Comparison of ENCODE assay signal across 29 cellular contexts in the genomic region with DNA sequence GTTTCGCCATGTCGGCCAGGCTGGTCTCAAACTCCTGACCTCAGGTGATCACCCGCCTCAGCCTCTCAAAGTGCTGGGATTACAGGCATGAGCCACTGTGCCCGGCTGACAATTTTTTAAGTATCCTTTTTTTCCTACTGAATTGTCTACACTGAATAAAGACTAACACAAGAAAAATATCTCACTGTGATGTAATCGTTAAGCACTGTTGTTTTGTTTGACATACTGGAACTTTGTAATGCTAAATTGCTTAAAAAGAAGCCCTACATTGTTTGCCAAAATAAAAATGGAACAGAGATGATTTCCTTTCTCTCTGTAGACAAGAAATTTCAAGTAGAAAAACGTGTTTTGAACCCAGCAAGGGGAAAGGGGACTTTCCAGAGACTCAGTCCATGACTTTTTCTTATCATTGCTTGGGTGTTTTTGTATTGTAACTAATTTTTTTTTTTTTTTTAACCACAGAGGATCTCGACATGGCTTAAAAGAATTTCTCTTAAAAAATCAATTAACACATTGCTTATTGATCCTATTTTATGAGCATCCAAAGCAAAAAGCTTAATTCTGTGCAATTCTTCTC.
A peak's percentile ranks its signal among the peaks of the same experiment; 100 is the strongest.
DNase-seq lines count a peak whose midpoint lies in the region; ATAC-seq, FAIRE-seq and TF ChIP-seq lines count a peak whose summit lies in the region.
"Had no signal": no experiment of that assay in that cellular context is flagged by ENCODE, and none has a peak within 500 bp of the region (broad histone marks: within the 10 kb centered on the region; RNA-seq: fewer than 3 reads in every experiment).

No MANE protein-coding gene starts in this region.

- H3K4me1 Mint-ChIP-seq in activated CD4-positive, alpha-beta T cell treated with anti-CD3 and anti-CD28 coated beads for 36 hours: peaks cover 33% of the 10 kb centered on the region
- H3K4me1 Mint-ChIP-seq: central memory CD8-positive, alpha-beta T cell; mesothelial cell of epicardium had no signal

- H4K20me1 ChIP-seq in HepG2 (ENCODE audit: insufficient read depth, low read length) (no peaks in the 10 kb centered on the region), smooth muscle cell (ENCODE audit: low read depth) (no peaks in the 10 kb centered on the region)

- no peak for TF ChIP-seq EP300 in HepG2 (IDR thresholded peaks at IDR 0.05; ENCODE audit: low read depth in 2 of 2, low read length in 2 of 2)
- no peak for TF ChIP-seq EP300 in HepG2 (CRISPR knock-in tag; IDR thresholded peaks at IDR 0.05; ENCODE audit: borderline replicate concordance)

- H3K27me3 ChIP-seq in right lobe of liver: no peaks in the 10 kb centered on the region
- no peaks in the 10 kb centered on the region for H3K27me3 ChIP-seq in HepG2 (ENCODE audit: control insufficient read depth in 1 of 2, insufficient read depth in 2 of 2, low read length in 2 of 2)
- no peaks in the 10 kb centered on the region for H3K27me3 ChIP-seq in smooth muscle cell (ENCODE audit: low read depth)
- H3K27me3 ChIP-seq in left lung: no peaks in the 10 kb centered on the region
- H3K27me3 ChIP-seq: esophagus muscularis mucosa, transverse colon had no signal

- H2AFZ ChIP-seq in HepG2 (ENCODE audit: low read length): no peak overlapping the region
- H2AFZ ChIP-seq in smooth muscle cell (ENCODE audit: low read depth): peak overlapping the region; percentile 24

- peaks cover 5% of the 10 kb centered on the region for H3K36me3 Mint-ChIP-seq in activated CD4-positive, alpha-beta T cell treated with anti-CD3 and anti-CD28 coated beads for 36 hours (ENCODE audit: low read depth)
- H3K36me3 Mint-ChIP-seq: mesothelial cell of epicardium had no signal

- no peak overlapping the region for H3K4me3 ChIP-seq in right lobe of liver
- H3K4me3 ChIP-seq in HepG2 (replicated peaks in 1 of 3; ENCODE audit: insufficient read depth in 1 of 3, low read depth in 2 of 3, low read length in 3 of 3): no peak overlapping the region
- H3K4me3 ChIP-seq in cardiac fibroblast (replicated peaks in 1 of 2; ENCODE audit: low read depth in 2 of 2, low read length in 2 of 2): no peak overlapping the region
- H3K4me3 ChIP-seq in smooth muscle cell: no peak overlapping the region
- no peak overlapping the region for H3K4me3 ChIP-seq in left lung
- H3K4me3 ChIP-seq: esophagus muscularis mucosa, psoas muscle, transverse colon had no signal

- peaks cover 14% of the 10 kb centered on the region for H3K9me3 Mint-ChIP-seq in activated CD4-positive, alpha-beta T cell treated with anti-CD3 and anti-CD28 coated beads for 36 hours (ENCODE audit: low read depth)
- H3K9me3 Mint-ChIP-seq: HFFc6 had no signal

- WGBS in right lobe of liver (ENCODE audit: insufficient coverage, low coverage, low lambda C conversion rate, missing lambda C conversion rate): 48% methylated on average over 7 of the region's 7 CpGs
- WGBS in HepG2 (ENCODE audit: low lambda C conversion rate): 41% methylated on average over 7 of the region's 7 CpGs
- 68% methylated on average over 7 of the region's 7 CpGs for WGBS in smooth muscle cell (ENCODE audit: low lambda C conversion rate)

- DNase-seq in activated CD4-positive, alpha-beta T cell treated with anti-CD3 and anti-CD28 coated beads for 36 hours: no peak
- no peak for DNase-seq in activated CD4-positive, alpha-beta T cell treated with anti-CD3 and anti-CD28 coated beads for 4 hours
- DNase-seq in right lobe of liver: no peak
- DNase-seq in HepG2 (ENCODE audit: low spot score): no peak
- peak; percentile 25 to 38 for DNase-seq in cardiac fibroblast (ENCODE audit: low read depth in 2 of 2)
- DNase-seq in smooth muscle cell (lab: John Stamatoyannopoulos, UW; ENCODE audit: unreplicated experiment): no peak
- DNase-seq in left lung: no peak
- no peak for DNase-seq in T1000 (lab: John Stamatoyannopoulos, UW)
- DNase-seq: 8988T; activated naive CD8-positive, alpha-beta T cell treated with anti-CD3 and anti-CD28 coated beads, Interleukin-2, amount 10 ng/mL, durations not matched to agents 7 days and 5 days; dermis blood vessel endothelial cell; DMS 273 treated with DMSO at 0.1 percent for 48 hours; GOT3; HFFc6; Kasumi-1; NCI-H1694; NCI-H510A; nucleus accumbens; OCI-M1; psoas muscle; small intestine; stimulated activated CD4-positive, alpha-beta T cell treated with anti-CD3 and anti-CD28 coated beads, Interleukin-2, amount 100 ng/mL, for 24 hours; T-helper 9 cell; transverse colon had no signal

- H3K27ac ChIP-seq in right lobe of liver (no peak overlapping the region), HepG2 (ENCODE audit: extremely low read length, insufficient read depth, low read length) (no peak overlapping the region), smooth muscle cell (ENCODE audit: low read depth) (peak overlapping the region; percentile 72), left lung (no peak overlapping the region)
- H3K27ac ChIP-seq: HL-60, psoas muscle had no signal

- no peaks in the 10 kb centered on the region for H3K36me3 ChIP-seq in right lobe of liver
- H3K36me3 ChIP-seq in HepG2 (replicated peaks in 1 of 2; ENCODE audit: control insufficient read depth in 1 of 2, insufficient read depth in 2 of 2, low read length in 2 of 2): no peaks in the 10 kb centered on the region
- H3K36me3 ChIP-seq in smooth muscle cell (ENCODE audit: low read depth): no peaks in the 10 kb centered on the region
- H3K36me3 ChIP-seq in left lung: no peaks in the 10 kb centered on the region
- H3K36me3 ChIP-seq: esophagus muscularis mucosa, transverse colon had no signal

- no peak overlapping the region for H3K9ac ChIP-seq in HepG2 (ENCODE audit: insufficient read depth, low read depth, low read length)
- H3K9ac ChIP-seq in smooth muscle cell (ENCODE audit: low read depth): no peak overlapping the region

- peak overlapping the region; percentile 94 for H3K27ac Mint-ChIP-seq in activated CD4-positive, alpha-beta T cell treated with anti-CD3 and anti-CD28 coated beads for 36 hours
- H3K27ac Mint-ChIP-seq: activated naive CD8-positive, alpha-beta T cell treated with anti-CD3 and anti-CD28 coated beads, Interleukin-2, amount 10 ng/mL, durations not matched to agents 7 days and 5 days; HFFc6; mesothelial cell of epicardium had no signal

- CTCF ChIA-PET in activated CD4-positive, alpha-beta T cell treated with anti-CD3 and anti-CD28 coated beads for 36 hours (lab: Charles Lee): no interaction called here
- CTCF ChIA-PET in HepG2 (lab: Yijun Ruan, JAX; ENCODE audit: low intra/inter-chr PET ratio, low total read pairs): no interaction called here

- TF ChIP-seq POLR2A in right lobe of liver (IDR thresholded peaks at IDR 0.05): no peak
- TF ChIP-seq POLR2A in HepG2 (IDR thresholded peaks at IDR 0.05; ENCODE audit: insufficient read depth in 1 of 2, low read depth in 2 of 2, low read length in 2 of 2): no peak

- intact Hi-C loops in activated CD4-positive, alpha-beta T cell treated with anti-CD3 and anti-CD28 coated beads for 36 hours (cut with DNase I, micrococcal nuclease): loop anchor here in 1 of 2 experiments (5.0 to 10.0 kb wide), 3 partner anchors 75 to 793 kb away; a partner anchor contains a TSS
- intact Hi-C loops in right lobe of liver (cut with DNase I) (no loop called here), HepG2 (cut with micrococcal nuclease; ENCODE audit: unreplicated experiment) (no loop called here), left lung (cut with DNase I) (no loop called here)

- FAIRE-seq in HepG2 (lab: Jason Lieb, UNC): no peak
- FAIRE-seq: small intestine had no signal

- H3K9me3 ChIP-seq in right lobe of liver: no peaks in the 10 kb centered on the region
- H3K9me3 ChIP-seq in HepG2 (ENCODE audit: low read length): no peaks in the 10 kb centered on the region
- H3K9me3 ChIP-seq in smooth muscle cell (replicated peaks; ENCODE audit: low read depth): no peaks in the 10 kb centered on the region
- no peaks in the 10 kb centered on the region for H3K9me3 ChIP-seq in left lung
- H3K9me3 ChIP-seq: esophagus muscularis mucosa, psoas muscle, transverse colon had no signal

- peaks cover 6% of the 10 kb centered on the region for H3F3A ChIP-seq in smooth muscle cell (ENCODE audit: low read depth)

- ATAC-seq in activated CD4-positive, alpha-beta T cell treated with anti-CD3 and anti-CD28 coated beads for 36 hours: peak; percentile 30
- peak in 3 of 4 donors; percentile 26 to 67 (median 50) for ATAC-seq in right lobe of liver
- ATAC-seq in HepG2: no peak
- no peak for ATAC-seq in left lung
- ATAC-seq: naive thymus-derived CD4-positive, alpha-beta T cell; psoas muscle had no signal

- in situ Hi-C loops in HepG2 (cut with HindIII; ENCODE audit: extremely low pct_ligation_motif_present, low pct_unique_long_range_greater_than_20kb): no loop called here

- no peaks in the 10 kb centered on the region for H3K79me2 ChIP-seq in HepG2 (ENCODE audit: insufficient read depth, low read length)
- H3K79me2 ChIP-seq in smooth muscle cell (ENCODE audit: low read depth): no peaks in the 10 kb centered on the region

- peak overlapping the region; percentile 16 for H3K4me3 Mint-ChIP-seq in activated CD4-positive, alpha-beta T cell treated with anti-CD3 and anti-CD28 coated beads for 36 hours
- H3K4me3 Mint-ChIP-seq: activated naive CD8-positive, alpha-beta T cell treated with anti-CD3 and anti-CD28 coated beads, Interleukin-2, amount 10 ng/mL, durations not matched to agents 7 days and 5 days; central memory CD8-positive, alpha-beta T cell; HFFc6; mesothelial cell of epicardium had no signal

- no peak for TF ChIP-seq RAD21 in HepG2 (CRISPR knock-in tag; IDR thresholded peaks at IDR 0.05)

- TF ChIP-seq CTCF in right lobe of liver (IDR thresholded peaks at IDR 0.05) (no peak), HepG2 (CRISPR knock-in tag; IDR thresholded peaks at IDR 0.05) (no peak), cardiac fibroblast (IDR thresholded peaks at IDR 0.05; ENCODE audit: low read depth, low read length) (no peak), smooth muscle cell (IDR thresholded peaks at IDR 0.05; ENCODE audit: borderline replicate concordance, insufficient read depth, poor library complexity, severe bottlenecking) (no peak), left lung (IDR thresholded peaks at IDR 0.05) (no peak)

- BruUV-seq in HepG2 (replicated peaks; lab: Mats Ljungman, UMichigan): no TSS peak

- peaks cover 0 to 9% (median 3%) of the 10 kb centered on the region in 4 donors for H3K4me1 ChIP-seq in right lobe of liver
- H3K4me1 ChIP-seq in HepG2 (ENCODE audit: insufficient read depth, low read length): no peaks in the 10 kb centered on the region; the same call in 1 of the 2 replicates
- H3K4me1 ChIP-seq in smooth muscle cell (ENCODE audit: low read depth): peaks cover 12% of the 10 kb centered on the region
- H3K4me1 ChIP-seq in left lung: no peaks in the 10 kb centered on the region
- H3K4me1 ChIP-seq: psoas muscle, transverse colon had no signal

- H3K4me2 ChIP-seq in HepG2 (ENCODE audit: low read depth, low read length): no peak overlapping the region
- H3K4me2 ChIP-seq in smooth muscle cell: peak overlapping the region; percentile 0

- no peaks in the 10 kb centered on the region for H3K27me3 Mint-ChIP-seq in activated CD4-positive, alpha-beta T cell treated with anti-CD3 and anti-CD28 coated beads for 36 hours

- POLR2A ChIA-PET in activated CD4-positive, alpha-beta T cell treated with anti-CD3 and anti-CD28 coated beads for 36 hours (lab: Charles Lee): interaction anchor here (0.8 to 1.2 kb wide), 3 partner anchors 9 to 29 kb away, joined by 3 to 4 read pairs (median 4); no protein-coding TSS in a partner anchor
- POLR2A ChIA-PET in HepG2 (lab: Yijun Ruan, JAX): no interaction called here

TF ChIP-seq in HepG2, 621 proteins besides CTCF, POLR2A, EP300 and RAD21 (continues in another document):
- TF ChIP-seq GATA4 (IDR thresholded peaks at IDR 0.05; ENCODE audit: borderline replicate concordance, low read depth): no peak

Comparison
In these comparisons a context has a peak if more than half of its experiments do, and no peak if none do; other contexts are left out.
1. ATAC-seq: peak in activated CD4-positive, alpha-beta T cell treated with anti-CD3 and anti-CD28 coated beads for 36 hours (single experiment) and right lobe of liver (3 of 4); none in HepG2 (single experiment) and left lung (single experiment).
2. DNase-seq: peak in cardiac fibroblast (2 of 2); none in activated CD4-positive, alpha-beta T cell treated with anti-CD3 and anti-CD28 coated beads for 36 hours (single experiment), activated CD4-positive, alpha-beta T cell treated with anti-CD3 and anti-CD28 coated beads for 4 hours (0 of 2), right lobe of liver (0 of 3), HepG2 (single experiment), smooth muscle cell (single experiment), left lung (0 of 2) and T1000 (single experiment).